11 cellular contexts compared by ENCODE assay signal in genomic region chr10:79982486-79982800, GRCh38. TPM values are rescaled to one million over a fixed set of nuclear protein-coding genes. Genes with fewer than 3 reads are reported as not detected.
DNase-seq lines count a peak whose midpoint lies in the region; ATAC-seq and TF ChIP-seq lines count a peak whose summit lies in the region.
"Had no signal": no experiment of that assay in that cellular context is flagged by ENCODE, and none has a peak within 500 bp of the region (broad histone marks: within the 10 kb centered on the region; RNA-seq: fewer than 3 reads in every experiment).

No MANE protein-coding gene starts in this region.

- H3K4ac ChIP-seq in IMR-90 (ENCODE audit: low read depth, low read length) = no peak overlapping the region

- H4K20me1 ChIP-seq in IMR-90 (ENCODE audit: insufficient read depth, low read length) = no peaks in the 10 kb centered on the region

- H2BK120ac ChIP-seq in IMR-90 (ENCODE audit: low read depth, low read length) = no peak overlapping the region

- CTCF ChIA-PET in A673 (lab: Charles Lee) (no interaction called here), IMR-90 (lab: Yijun Ruan, JAX) (no interaction called here)

- H3K9me1 ChIP-seq in IMR-90 (ENCODE audit: insufficient read depth, low read length) = no peaks in the 10 kb centered on the region

- H4K8ac ChIP-seq in IMR-90 (ENCODE audit: low read depth in 2 of 2, low read length in 2 of 2) = no peak overlapping the region

- H3K79me1 ChIP-seq in IMR-90 (ENCODE audit: low read depth in 1 of 2, low read length in 2 of 2) = no peaks in the 10 kb centered on the region

- no peak for ATAC-seq in IMR-90 (ENCODE audit: low read depth)
- no peak for ATAC-seq in GM21360 (IDR thresholded peaks at IDR 0.05; ENCODE audit: unreplicated experiment)
- ATAC-seq: activated T-helper 17 cell treated with anti-CD3 and anti-CD28 coated beads, Interleukin-2, amount 50 U/mL, for 72 hours; naive thymus-derived CD4-positive, alpha-beta T cell had no signal

- H4K5ac ChIP-seq in IMR-90 (ENCODE audit: low read depth, low read length) = no peak overlapping the region

- BruUV-seq in A673 (replicated peaks; lab: Mats Ljungman, UMichigan) = no TSS peak
- BruUV-seq in IMR-90 (replicated peaks; lab: Mats Ljungman, UMichigan) = no TSS peak

- no peak for TF ChIP-seq RAD21 in IMR-90 (IDR thresholded peaks at IDR 0.05; ENCODE audit: low read length)

- H3K27ac ChIP-seq in A673 (ENCODE audit: low read depth, low read length, poor library complexity, severe bottlenecking) (no peak overlapping the region), IMR-90 (ENCODE audit: insufficient read depth, low read length) (no peak overlapping the region)

- peaks cover 11% of the 10 kb centered on the region for H3K4me1 Mint-ChIP-seq in nephron progenitor cell

- in situ Hi-C loops in IMR-90 (cut with MboI; ENCODE audit: low sequenced_read_pairs) = no loop called here

- H3K36me3 ChIP-seq in A673 (ENCODE audit: insufficient read depth, low read length, poor library complexity, severe bottlenecking) (no peaks in the 10 kb centered on the region), IMR-90 (ENCODE audit: control insufficient read depth, insufficient read depth, low read length) (no peaks in the 10 kb centered on the region), endocrine pancreas (ENCODE audit: control insufficient read depth, insufficient read depth, low read length) (no peaks in the 10 kb centered on the region)

- H3K23ac ChIP-seq in IMR-90 (ENCODE audit: low read depth, low read length) = no peak overlapping the region

- dilution Hi-C loops in IMR-90 (cut with HindIII; ENCODE audit: low sequenced_read_pairs, unreplicated experiment) = no loop called here

- no peak overlapping the region for H2BK20ac ChIP-seq in IMR-90 (ENCODE audit: low read depth, low read length)

- no peak overlapping the region for H2AFZ ChIP-seq in IMR-90 (replicated peaks; ENCODE audit: low read length, poor library complexity)

- H3K27ac Mint-ChIP-seq in nephron progenitor cell = no peak overlapping the region
- H3K27ac Mint-ChIP-seq: activated T-helper 17 cell treated with anti-CD3 and anti-CD28 coated beads, Interleukin-2, amount 50 U/mL, for 72 hours; naive thymus-derived CD4-positive, alpha-beta T cell had no signal

- no peak for TF ChIP-seq POLR2A in IMR-90 (IDR thresholded peaks at IDR 0.05; ENCODE audit: low read depth, low read length)

- intact Hi-C loops in A673 (cut with micrococcal nuclease; ENCODE audit: unreplicated experiment) (no loop called here), IMR-90 (cut with micrococcal nuclease) (no loop called here)

- H3K36me3 Mint-ChIP-seq in nephron progenitor cell (ENCODE audit: low read depth) = no peaks in the 10 kb centered on the region
- H3K36me3 Mint-ChIP-seq: naive thymus-derived CD4-positive, alpha-beta T cell had no signal

- no peak overlapping the region for H3K56ac ChIP-seq in IMR-90 (ENCODE audit: extremely low read depth, insufficient read depth, low read length)

- H2BK15ac ChIP-seq in IMR-90 (ENCODE audit: low read depth, low read length) = no peak overlapping the region

- peaks cover 71% of the 10 kb centered on the region for H3K27me3 Mint-ChIP-seq in nephron progenitor cell (ENCODE audit: low read depth, poor library complexity)

- WGBS in IMR-90 (ENCODE audit: extremely low coverage in 2 of 2, insufficient read length in 1 of 2), 2 experiments = no CpG with 5 or more reads among the region's 11 CpGs

- H3K4me3 Mint-ChIP-seq in nephron progenitor cell = peak overlapping the region; percentile 72

- peak overlapping the region; percentile 95 for H3K4me2 ChIP-seq in IMR-90 (ENCODE audit: low read depth, low read length)

- H3K9me3 Mint-ChIP-seq in nephron progenitor cell = peaks cover under 1% of the 10 kb centered on the region
- H3K9me3 Mint-ChIP-seq: activated T-helper 17 cell treated with anti-CD3 and anti-CD28 coated beads, Interleukin-2, amount 50 U/mL, for 72 hours had no signal

- no peak for TF ChIP-seq CTCF in A673 (conservative IDR thresholded peaks at IDR 0.05; ENCODE audit: low read depth, low read length)
- no peak for TF ChIP-seq CTCF in IMR-90 (conservative IDR thresholded peaks at IDR 0.05; ENCODE audit: low read depth, low read length)
- TF ChIP-seq CTCF in nephron progenitor cell (IDR thresholded peaks at IDR 0.05) = no peak

- no peaks in the 10 kb centered on the region for H3K4me1 ChIP-seq in A673 (ENCODE audit: insufficient read depth, low read length, poor library complexity, severe bottlenecking)
- H3K4me1 ChIP-seq in IMR-90 (ENCODE audit: control insufficient read depth, insufficient read depth, low read length) = no peaks in the 10 kb centered on the region
- no peaks in the 10 kb centered on the region for H3K4me1 ChIP-seq in endocrine pancreas (ENCODE audit: control insufficient read depth, insufficient read depth, low read length)

- DNase-seq in A673 (ENCODE audit: low spot score) (no peak), IMR-90 (no peak), nephron progenitor cell (no peak), anterior cingulate cortex (lab: John Stamatoyannopoulos, UW) (no peak), NCI-H1694 treated with DMSO at 0.1 percent for 48 hours (lab: John Stamatoyannopoulos, UW) (no peak)
- no peak for DNase-seq in activated naive CD4-positive, alpha-beta T cell treated with Interleukin-2 at 50 U/mL for 16 hours
- DNase-seq: NK-92 treated with Interleukin-12 subunit alpha and Interleukin-12 subunit beta, amount 100 ng/mL, for 24 hours had no signal

- H2AK5ac ChIP-seq in IMR-90 (ENCODE audit: low read depth, low read length) = no peak overlapping the region

- no peak overlapping the region for H2BK5ac ChIP-seq in IMR-90 (ENCODE audit: low read depth, low read length, poor library complexity, severe bottlenecking)

- peaks cover 44% of the 10 kb centered on the region for H3K27me3 ChIP-seq in A673 (replicated peaks; ENCODE audit: insufficient read depth, low read depth, low read length, poor library complexity)
- H3K27me3 ChIP-seq in IMR-90 (ENCODE audit: control insufficient read depth, insufficient read depth, low read length) = peaks cover 51% of the 10 kb centered on the region
- no peaks in the 10 kb centered on the region for H3K27me3 ChIP-seq in endocrine pancreas (ENCODE audit: control insufficient read depth, insufficient read depth, low read length)

- H3K9ac ChIP-seq in IMR-90 (ENCODE audit: low read depth, low read length) (no peak overlapping the region), endocrine pancreas (ENCODE audit: control insufficient read depth, insufficient read depth, low read length) (peak overlapping the region; percentile 65)

- no peak overlapping the region for H4K91ac ChIP-seq in IMR-90 (ENCODE audit: insufficient read depth, low read depth, low read length)

- no peaks in the 10 kb centered on the region for H3K9me3 ChIP-seq in A673 (ENCODE audit: low read depth, low read length, poor library complexity, severe bottlenecking)
- H3K9me3 ChIP-seq in IMR-90 (ENCODE audit: control insufficient read depth, insufficient read depth, low read length) = no peaks in the 10 kb centered on the region; the same call in 1 of the 2 replicates
- H3K9me3 ChIP-seq in endocrine pancreas (ENCODE audit: control insufficient read depth, low read length) = no peaks in the 10 kb centered on the region

- no peak overlapping the region for H2AK9ac ChIP-seq in IMR-90 (replicated peaks; ENCODE audit: low read depth, low read length, poor library complexity)

- POLR2A ChIA-PET in A673 (lab: Charles Lee; ENCODE audit: low non-redundant PET) (no interaction called here), IMR-90 (lab: Charles Lee; ENCODE audit: unreplicated experiment) (no interaction called here)

- H3K14ac ChIP-seq in IMR-90 (replicated peaks; ENCODE audit: low read depth, low read length) = no peak overlapping the region

- H3K4me3 ChIP-seq in A673 (ENCODE audit: low read depth, low read length, poor library complexity, severe bottlenecking) (peak overlapping the region; percentile 63), IMR-90 (ENCODE audit: insufficient read depth, low read depth, low read length) (peak overlapping the region; percentile 61; the same call in 1 of the 2 replicates), endocrine pancreas (ENCODE audit: control insufficient read depth, insufficient read depth, low read length) (no peak overlapping the region)

- H3K18ac ChIP-seq in IMR-90 (ENCODE audit: low read depth, low read length) = no peak overlapping the region

TF ChIP-seq in IMR-90, 13 proteins besides CTCF, POLR2A, EP300 and RAD21:
- TF ChIP-seq FOS (IDR thresholded peaks at IDR 0.05; ENCODE audit: low read depth, low read length) (no peak), NFE2L2 (IDR thresholded peaks at IDR 0.05; ENCODE audit: low read depth, low read length) (no peak), CHD1 (IDR thresholded peaks at IDR 0.05; ENCODE audit: low read depth, low read length) (no peak), BHLHE40 (IDR thresholded peaks at IDR 0.05; ENCODE audit: low read depth, low read length) (no peak), CEBPB (IDR thresholded peaks at IDR 0.05; ENCODE audit: low read depth, low read length) (no peak), RFX5 (IDR thresholded peaks at IDR 0.05; ENCODE audit: low read depth, low read length) (no peak), MAZ (IDR thresholded peaks at IDR 0.05; ENCODE audit: borderline replicate concordance, low read depth, low read length) (no peak)
- TF ChIP-seq, protein P1, sequence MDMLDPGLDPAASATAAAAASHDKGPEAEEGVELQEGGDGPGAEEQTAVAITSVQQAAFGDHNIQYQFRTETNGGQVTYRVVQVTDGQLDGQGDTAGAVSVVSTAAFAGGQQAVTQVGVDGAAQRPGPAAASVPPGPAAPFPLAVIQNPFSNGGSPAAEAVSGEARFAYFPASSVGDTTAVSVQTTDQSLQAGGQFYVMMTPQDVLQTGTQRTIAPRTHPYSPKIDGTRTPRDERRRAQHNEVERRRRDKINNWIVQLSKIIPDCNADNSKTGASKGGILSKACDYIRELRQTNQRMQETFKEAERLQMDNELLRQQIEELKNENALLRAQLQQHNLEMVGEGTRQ (IDR thresholded peaks at IDR 0.05; ENCODE audit: low read depth, low read length) = no peak
- TF ChIP-seq, protein P2, sequence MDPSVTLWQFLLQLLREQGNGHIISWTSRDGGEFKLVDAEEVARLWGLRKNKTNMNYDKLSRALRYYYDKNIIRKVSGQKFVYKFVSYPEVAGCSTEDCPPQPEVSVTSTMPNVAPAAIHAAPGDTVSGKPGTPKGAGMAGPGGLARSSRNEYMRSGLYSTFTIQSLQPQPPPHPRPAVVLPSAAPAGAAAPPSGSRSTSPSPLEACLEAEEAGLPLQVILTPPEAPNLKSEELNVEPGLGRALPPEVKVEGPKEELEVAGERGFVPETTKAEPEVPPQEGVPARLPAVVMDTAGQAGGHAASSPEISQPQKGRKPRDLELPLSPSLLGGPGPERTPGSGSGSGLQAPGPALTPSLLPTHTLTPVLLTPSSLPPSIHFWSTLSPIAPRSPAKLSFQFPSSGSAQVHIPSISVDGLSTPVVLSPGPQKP (IDR thresholded peaks at IDR 0.05; ENCODE audit: borderline replicate concordance, low read depth, low read length) = no peak

RNA-seq across cellular contexts. Expression of gene SFTPD, which starts 33.5 kb away (rescaled TPM):
- total RNA-seq in A673 (2021) (not detected in 2 replicates), IMR-90 (2012; rRNA removed) (not detected in 2 replicates)
- not detected in 2 replicates for polyA plus RNA-seq in IMR-90 (2012; rRNA removed)
- polyA plus RNA-seq in IMR-90 (2012; cell fraction: cytosol; rRNA removed) = not detected in 2 replicates
- not detected in 2 replicates for polyA plus RNA-seq in IMR-90 (2012; cell fraction: nucleus; rRNA removed; ENCODE audit: low replicate concordance)
- total RNA-seq: activated T-helper 17 cell treated with anti-CD3 and anti-CD28 coated beads, Interleukin-2, amount 50 U/mL, for 72 hours had no signal
- polyA plus RNA-seq: naive thymus-derived CD4-positive, alpha-beta T cell had no signal
